Comparison of ENCODE assay signal across 19 cellular contexts in the genomic region with DNA sequence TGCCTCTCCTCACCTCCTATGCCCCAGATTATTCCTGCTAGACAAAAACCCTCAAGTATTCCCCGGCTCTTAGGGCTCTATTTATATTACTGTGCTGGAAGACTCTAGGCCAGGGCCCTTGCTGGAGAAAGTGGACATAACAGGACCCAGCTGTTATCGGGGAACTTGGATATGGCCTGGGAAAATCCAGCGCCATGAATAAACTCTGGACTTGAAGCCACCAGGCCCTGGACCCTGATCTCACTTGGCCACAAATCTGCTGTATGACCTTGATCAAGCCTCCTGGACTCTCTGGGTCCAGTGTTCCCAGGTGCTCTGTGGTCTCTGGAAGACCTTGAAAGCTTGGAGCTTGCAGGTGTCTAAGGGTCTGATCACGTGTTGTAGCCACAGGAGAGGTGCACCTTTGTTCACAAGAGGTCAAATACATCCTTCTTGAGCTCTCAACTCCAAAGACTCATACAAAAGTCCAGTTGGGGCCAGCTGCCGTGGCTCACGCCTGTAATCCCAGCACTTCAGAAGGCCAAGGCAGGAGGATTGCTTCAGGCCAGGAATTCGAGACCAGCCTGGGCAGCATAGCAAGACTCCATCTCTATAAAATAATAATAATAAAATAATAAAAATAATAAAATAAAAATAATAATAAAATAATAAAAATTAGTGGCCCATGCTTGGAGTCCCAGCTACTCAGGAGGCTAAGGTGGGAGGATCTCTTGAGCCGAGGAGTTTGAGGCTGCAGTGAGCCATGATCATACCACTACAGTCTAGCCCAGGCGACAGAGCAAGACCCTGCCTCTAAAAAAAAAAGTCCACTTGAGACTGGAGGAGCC. TPM values are rescaled to one million over a fixed set of nuclear protein-coding genes. Genes with fewer than 3 reads are reported as not detected.
DNase-seq lines count a peak whose midpoint lies in the region; TF ChIP-seq lines count a peak whose summit lies in the region.
"Had no signal": no experiment of that assay in that cellular context is flagged by ENCODE, and none has a peak within 500 bp of the region (broad histone marks: within the 10 kb centered on the region; RNA-seq: fewer than 3 reads in every experiment).

No MANE protein-coding gene starts in this region.

- peak overlapping the region; percentile 54 for H3K27ac Mint-ChIP-seq in osteocyte (ENCODE audit: unreplicated experiment)
- H3K27ac Mint-ChIP-seq: B cell had no signal

- no peaks in the 10 kb centered on the region for H3K27me3 ChIP-seq in transverse colon
- H3K27me3 ChIP-seq in adrenal gland: no peaks in the 10 kb centered on the region
- H3K27me3 ChIP-seq: Peyer's patch had no signal

- no peaks in the 10 kb centered on the region for H3K9me3 Mint-ChIP-seq in osteocyte (ENCODE audit: unreplicated experiment)
- H3K9me3 Mint-ChIP-seq: type B pancreatic cell had no signal

- TF ChIP-seq POLR2A in transverse colon (IDR thresholded peaks at IDR 0.05): no peak
- no peak for TF ChIP-seq POLR2A in adrenal gland (IDR thresholded peaks at IDR 0.05)

- peaks cover 51% of the 10 kb centered on the region for H3K4me1 Mint-ChIP-seq in osteocyte (ENCODE audit: unreplicated experiment)
- H3K4me1 Mint-ChIP-seq: B cell had no signal

- no peak overlapping the region for H3K4me3 Mint-ChIP-seq in osteocyte (ENCODE audit: unreplicated experiment)
- H3K4me3 Mint-ChIP-seq: B cell, type B pancreatic cell had no signal

- H3K27ac ChIP-seq in transverse colon (peak overlapping the region; percentile 37 to 67 (median 56)), adrenal gland (peak overlapping the region in 1 of 5 donors; percentile 79)
- H3K27ac ChIP-seq: VCaP had no signal

- no peak for TF ChIP-seq EP300 in transverse colon (IDR thresholded peaks at IDR 0.05; ENCODE audit: low read depth)

- H3K9me3 ChIP-seq in transverse colon (no peaks in the 10 kb centered on the region), adrenal gland (replicated peaks in 1 of 3) (no peaks in the 10 kb centered on the region)
- H3K9me3 ChIP-seq: Peyer's patch had no signal

- H3K36me3 ChIP-seq in transverse colon: no peaks in the 10 kb centered on the region
- H3K36me3 ChIP-seq in adrenal gland (replicated peaks in 1 of 2): no peaks in the 10 kb centered on the region
- H3K36me3 ChIP-seq: Peyer's patch had no signal

- no peak for TF ChIP-seq CTCF in choroid plexus epithelial cell (conservative IDR thresholded peaks at IDR 0.05; ENCODE audit: low read depth, low read length)
- TF ChIP-seq CTCF in osteocyte (IDR thresholded peaks at IDR 0.05): no peak
- TF ChIP-seq CTCF in transverse colon (IDR thresholded peaks at IDR 0.05): no peak
- TF ChIP-seq CTCF in adrenal gland (IDR thresholded peaks at IDR 0.05): no peak

- in situ Hi-C loops in transverse colon (cut with MboI; ENCODE audit: low pct_ligation_motif_present in 1 of 4, low pct_unique_long_range_greater_than_20kb in 1 of 4, low sequenced_read_pairs in 3 of 4): no loop called here

- no peaks in the 10 kb centered on the region for H3K27me3 Mint-ChIP-seq in osteocyte (ENCODE audit: unreplicated experiment)
- H3K27me3 Mint-ChIP-seq: type B pancreatic cell had no signal

- DNase-seq in choroid plexus epithelial cell (ENCODE audit: low read depth) (peak; percentile 17), hepatic stellate cell (ENCODE audit: low spot score) (peak; percentile 64), osteocyte (ENCODE audit: extremely low spot score, unreplicated experiment) (no peak), transverse colon (no peak), adrenal gland (no peak), NCI-H226 (no peak), SKM-1 (lab: John Stamatoyannopoulos, UW; ENCODE audit: unreplicated experiment) (no peak)
- DNase-seq: activated gamma-delta T cell treated with Interleukin-2 at 50 U/mL for 16 hours; effector CD4-positive, alpha-beta T cell; mesendoderm; NCI-H2029 treated with DMSO at 0.1 percent for 48 hours; NCI-H524 treated with DMSO at 0.1 percent for 48 hours; Peyer's patch; stimulated activated CD4-positive, alpha-beta T cell treated with anti-CD3 and anti-CD28 coated beads, Interleukin-2, amount 100 ng/mL, for 48 hours; stimulated activated CD8-positive, alpha-beta memory T cell treated with anti-CD3 and anti-CD28 coated beads, Interleukin-4, amount 100 ng/mL, for 48 hours; SW 1271 had no signal

- peaks cover 22% of the 10 kb centered on the region for H3K36me3 Mint-ChIP-seq in osteocyte (ENCODE audit: unreplicated experiment)

- WGBS in transverse colon (ENCODE audit: low coverage in 1 of 2), 2 donors: 67 to 93% methylated on average over 3 to 9 of the region's 9 CpGs
- 63 to 84% (median 75%) methylated on average over 9 of the region's 9 CpGs for WGBS in adrenal gland, 4 donors

- intact Hi-C loops in transverse colon (cut with DNase I; ENCODE audit: low total_unique reads) (no loop called here), adrenal gland (cut with DNase I) (no loop called here)

- H3K4me3 ChIP-seq in choroid plexus epithelial cell (ENCODE audit: low read depth, low read length) (no peak overlapping the region), transverse colon (no peak overlapping the region), adrenal gland (no peak overlapping the region)
- H3K4me3 ChIP-seq: Peyer's patch had no signal

- H3K4me1 ChIP-seq in transverse colon (peaks cover 16 to 31% (median 19%) of the 10 kb centered on the region in 4 donors), adrenal gland (replicated peaks in 1 of 2) (peaks cover 25 to 39% of the 10 kb centered on the region in 2 donors)

RNA-seq across cellular contexts. Expression of gene COL27A1, which starts 26.5 kb away (rescaled TPM):
- total RNA-seq in osteocyte (44.4 and 44.8 TPM in 2 replicates), transverse colon (1 to 10 TPM; 2.1 to 9.0 (median 3.8) TPM), adrenal gland (10 to 100 TPM in 5 of 8 donors, 1 to 10 TPM in 3; 3.0 to 28.2 (median 11.9) TPM)
- 10 to 100 TPM in 2 of 3 donors, 1 to 10 TPM in 1; 3.1 to 99.8 (median 15.9) TPM for polyA plus RNA-seq in adrenal gland

Comparison
In these comparisons a context has a peak if more than half of its experiments do, and no peak if none do; other contexts are left out.
1. DNase-seq: peak in choroid plexus epithelial cell (single experiment) and hepatic stellate cell (single experiment); none in osteocyte (single experiment), transverse colon (single experiment), adrenal gland (0 of 7), NCI-H226 (single experiment) and SKM-1 (single experiment).